ENCODE assay signal across 38 cellular contexts in genomic region chr1:2488688-2489087, GRCh38. TPM values are rescaled to one million over a fixed set of nuclear protein-coding genes. Genes with fewer than 3 reads are reported as not detected.
"Had no signal": no experiment of that assay in that cellular context is flagged by ENCODE, and none has a peak within 500 bp of the region (broad histone marks: within the 10 kb centered on the region; RNA-seq: fewer than 3 reads in every experiment).

No MANE protein-coding gene starts in this region.

- DNase-seq: activated effector memory CD4-positive, alpha-beta T cell treated with anti-CD3 and anti-CD28 coated beads, Interleukin-2, amount 50 U/mL, for 16 hours; activated effector memory CD4-positive, alpha-beta T cell treated with Interleukin-2 at 50 U/mL for 16 hours; activated gamma-delta T cell; activated gamma-delta T cell treated with Interleukin-2 at 50 U/mL for 16 hours; activated naive CD4-positive, alpha-beta T cell; activated naive CD4-positive, alpha-beta T cell treated with anti-CD3 and anti-CD28 coated beads, Interleukin-2, amount 10 ng/mL, durations not matched to agents 7 days and 5 days; activated naive CD4-positive, alpha-beta T cell treated with anti-CD3 and anti-CD28 coated beads, Interleukin-2, amount 50 U/mL, for 16 hours; activated naive CD4-positive, alpha-beta T cell treated with Interleukin-2 at 50 U/mL for 16 hours; activated naive CD8-positive, alpha-beta T cell treated with anti-CD3 and anti-CD28 coated beads for 36 hours; activated naive CD8-positive, alpha-beta T cell treated with anti-CD3 and anti-CD28 coated beads, Interleukin-2, amount 10 ng/mL, durations not matched to agents 7 days and 5 days; activated naive CD8-positive, alpha-beta T cell treated with anti-CD3 and anti-CD28 coated beads, Interleukin-2, amount 50 U/mL, for 24 hours; activated T-cell treated with anti-CD3 and anti-CD28 coated beads, Interleukin-2, amount 50 U/mL, for 1 hour; activated T-cell treated with anti-CD3 and anti-CD28 coated beads, Interleukin-2, amount 50 U/mL, for 24 hours; activated T-cell treated with anti-CD3 and anti-CD28 coated beads, Interleukin-2, amount 50 U/mL, for 4 hours; activated T-cell treated with anti-CD3 and anti-CD28 coated beads, Interleukin-2, amount 50 U/mL, for 48 hours; activated T-cell treated with anti-CD3 and anti-CD28 coated beads, Interleukin-2, amount 50 U/mL, for 72 hours; adrenal gland; amniotic stem cell; amygdala; anterior cingulate cortex; aorta; body of pancreas; brain microvascular endothelial cell; central memory CD4-positive, alpha-beta T cell; cerebellar nuclear complex had no signal

- ATAC-seq: activated naive CD4-positive, alpha-beta T cell treated with anti-CD3 and anti-CD28 coated beads, Interleukin-2, amount 50 U/mL, for 72 hours; activated naive CD8-positive, alpha-beta T cell treated with anti-CD3 and anti-CD28 coated beads, Interleukin-2, amount 50 U/mL, for 24 hours; activated T-cell treated with anti-CD3 and anti-CD28 coated beads, Interleukin-2, amount 50 U/mL, for 4 hours; activated T-cell treated with anti-CD3 and anti-CD28 coated beads, Interleukin-2, amount 50 U/mL, for 72 hours; activated T-helper 17 cell treated with anti-CD3 and anti-CD28 coated beads, Interleukin-2, amount 50 U/mL, for 72 hours; body of pancreas had no signal

- H3K36me3 Mint-ChIP-seq: activated naive CD4-positive, alpha-beta T cell treated with anti-CD3 and anti-CD28 coated beads, Interleukin-2, amount 10 ng/mL, durations not matched to agents 7 days and 5 days had no signal

- H3K27me3 ChIP-seq: adrenal gland, ascending aorta, body of pancreas, brain microvascular endothelial cell, breast epithelium, cardiac muscle cell had no signal

- H3K27me3 Mint-ChIP-seq: activated naive CD8-positive, alpha-beta T cell; activated naive CD8-positive, alpha-beta T cell treated with anti-CD3 and anti-CD28 coated beads for 36 hours; activated naive CD8-positive, alpha-beta T cell treated with anti-CD3 and anti-CD28 coated beads, Interleukin-2, amount 10 ng/mL, durations not matched to agents 7 days and 5 days; activated naive CD8-positive, alpha-beta T cell treated with anti-CD3 and anti-CD28 coated beads, Interleukin-2, amount 50 U/mL, for 24 hours; activated T-cell treated with anti-CD3 and anti-CD28 coated beads, Interleukin-2, amount 50 U/mL, for 24 hours; activated T-helper 17 cell treated with anti-CD3 and anti-CD28 coated beads, Interleukin-2, amount 50 U/mL, for 72 hours; central memory CD8-positive, alpha-beta T cell had no signal

- H3K4me3 ChIP-seq: adrenal gland, ascending aorta, body of pancreas, breast epithelium, cardiac muscle cell had no signal

- H3K4me3 Mint-ChIP-seq: activated naive CD4-positive, alpha-beta T cell treated with anti-CD3 and anti-CD28 coated beads, Interleukin-2, amount 10 ng/mL, durations not matched to agents 7 days and 5 days; activated naive CD8-positive, alpha-beta T cell; activated naive CD8-positive, alpha-beta T cell treated with anti-CD3 and anti-CD28 coated beads for 36 hours; activated naive CD8-positive, alpha-beta T cell treated with anti-CD3 and anti-CD28 coated beads, Interleukin-2, amount 10 ng/mL, durations not matched to agents 7 days and 5 days; activated naive CD8-positive, alpha-beta T cell treated with anti-CD3 and anti-CD28 coated beads, Interleukin-2, amount 50 U/mL, for 24 hours; activated T-cell treated with anti-CD3 and anti-CD28 coated beads, Interleukin-2, amount 50 U/mL, for 24 hours; activated T-cell treated with anti-CD3 and anti-CD28 coated beads, Interleukin-2, amount 50 U/mL, for 4 hours; activated T-cell treated with anti-CD3 and anti-CD28 coated beads, Interleukin-2, amount 50 U/mL, for 72 hours; activated T-helper 1 cell treated with anti-CD3 and anti-CD28 coated beads, Interleukin-12 subunit alpha, Interleukin-12 subunit beta, Interleukin-2, Interleukin-4 antibody, amounts not matched to agents 30 ng/mL and 10 ng/mL and 1 ng/mL, durations not matched to agents 14 hours and 24 hours and 36 hours; activated T-helper 17 cell treated with anti-CD3 and anti-CD28 coated beads, Interleukin-2, amount 50 U/mL, for 72 hours; brain; central memory CD8-positive, alpha-beta T cell had no signal

- H3K27ac Mint-ChIP-seq: activated naive CD4-positive, alpha-beta T cell treated with anti-CD3 and anti-CD28 coated beads, Interleukin-2, amount 10 ng/mL, durations not matched to agents 7 days and 5 days; activated naive CD8-positive, alpha-beta T cell; activated naive CD8-positive, alpha-beta T cell treated with anti-CD3 and anti-CD28 coated beads for 36 hours; activated naive CD8-positive, alpha-beta T cell treated with anti-CD3 and anti-CD28 coated beads, Interleukin-2, amount 10 ng/mL, durations not matched to agents 7 days and 5 days; activated naive CD8-positive, alpha-beta T cell treated with anti-CD3 and anti-CD28 coated beads, Interleukin-2, amount 50 U/mL, for 24 hours; activated T-cell treated with anti-CD3 and anti-CD28 coated beads, Interleukin-2, amount 50 U/mL, for 24 hours; activated T-cell treated with anti-CD3 and anti-CD28 coated beads, Interleukin-2, amount 50 U/mL, for 72 hours; activated T-helper 1 cell treated with anti-CD3 and anti-CD28 coated beads, Interleukin-12 subunit alpha, Interleukin-12 subunit beta, Interleukin-2, Interleukin-4 antibody, amounts not matched to agents 30 ng/mL and 10 ng/mL and 1 ng/mL, durations not matched to agents 14 hours and 24 hours and 36 hours; activated T-helper 17 cell treated with anti-CD3 and anti-CD28 coated beads, Interleukin-2, amount 50 U/mL, for 72 hours; activated T-helper 2 cell treated with anti-CD3 and anti-CD28 coated beads, Interferon-gamma antibody, Interleukin-2, Interleukin-4, amounts not matched to agents 10 μg/mL and 5 μg/mL and 100 μg/mL, durations not matched to agents 14 hours and 24 hours and 36 hours; brain had no signal

- H3K36me3 ChIP-seq: adrenal gland, ascending aorta, brain microvascular endothelial cell, breast epithelium, cardiac muscle cell had no signal

- H3K27ac ChIP-seq: adrenal gland, ascending aorta, body of pancreas, brain microvascular endothelial cell, breast epithelium, cardiac muscle cell had no signal

- FAIRE-seq: astrocyte, bronchial epithelial cell had no signal

- H3K4me1 ChIP-seq: adrenal gland, ascending aorta, body of pancreas, breast epithelium had no signal

- H3K9me3 ChIP-seq: adrenal gland, body of pancreas, breast epithelium had no signal

- H3K9me3 Mint-ChIP-seq: activated naive CD8-positive, alpha-beta T cell treated with anti-CD3 and anti-CD28 coated beads, Interleukin-2, amount 50 U/mL, for 24 hours had no signal

RNA-seq across cellular contexts. Expression of gene PLCH2, which starts 12.6 kb away (rescaled TPM):
- total RNA-seq: ascending aorta had no signal
- polyA plus RNA-seq: aorta had no signal

RNA-seq across cellular contexts. Expression of gene HES5, which starts 41.4 kb away (rescaled TPM):
- total RNA-seq: activated naive CD8-positive, alpha-beta T cell treated with anti-CD3 and anti-CD28 coated beads, Interleukin-2, amount 10 ng/mL, durations not matched to agents 7 days and 5 days; activated T-cell treated with anti-CD3 and anti-CD28 coated beads, Interleukin-2, amount 50 U/mL, for 4 hours; activated T-helper 1 cell treated with anti-CD3 and anti-CD28 coated beads, Interleukin-12 subunit alpha, Interleukin-12 subunit beta, Interleukin-2, Interleukin-4 antibody, amounts not matched to agents 30 ng/mL and 10 ng/mL and 1 ng/mL, durations not matched to agents 14 hours and 24 hours and 36 hours; activated T-helper 17 cell treated with anti-CD3 and anti-CD28 coated beads, Interleukin-2, amount 50 U/mL, for 72 hours; activated T-helper 2 cell treated with anti-CD3 and anti-CD28 coated beads, Interferon-gamma antibody, Interleukin-2, Interleukin-4, amounts not matched to agents 10 μg/mL and 5 μg/mL and 100 μg/mL, durations not matched to agents 14 hours and 24 hours and 36 hours; adrenal gland; ascending aorta; astrocyte; body of pancreas; breast epithelium; cardiac muscle cell; chondrocyte had no signal
- polyA plus RNA-seq: adrenal gland, aorta, cardiac muscle cell had no signal
